ENCODE assay signal across 12 cellular contexts in the genomic region with DNA sequence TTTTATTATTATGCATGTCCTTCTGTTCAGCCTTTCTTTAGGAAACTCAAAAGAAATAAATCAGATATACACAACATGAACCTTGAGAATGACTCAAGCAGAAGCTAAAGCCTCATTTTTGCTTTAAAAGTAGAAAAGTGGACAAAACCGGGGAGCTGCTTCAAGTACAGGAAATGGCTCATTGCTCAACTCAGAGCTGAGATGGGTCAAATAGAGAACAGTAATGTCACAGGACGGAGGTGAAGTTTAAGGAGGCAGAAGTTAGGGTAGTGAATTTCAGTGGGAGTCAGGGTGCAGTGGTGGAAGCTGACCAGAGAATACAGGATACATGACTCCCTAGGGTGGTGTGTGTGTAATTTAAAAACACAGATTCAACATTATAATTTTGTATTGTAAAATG. TPM values are rescaled to one million over a fixed set of nuclear protein-coding genes. Genes with fewer than 3 reads are reported as not detected.
DNase-seq lines count a peak whose midpoint lies in the region; ATAC-seq lines count a peak whose summit lies in the region.
"Had no signal": no experiment of that assay in that cellular context is flagged by ENCODE, and none has a peak within 500 bp of the region (broad histone marks: within the 10 kb centered on the region; RNA-seq: fewer than 3 reads in every experiment).

No MANE protein-coding gene starts in this region.

- no peak for DNase-seq in activated CD8-positive, alpha-beta memory T cell treated with anti-CD3 and anti-CD28 coated beads, Interleukin-2, amount 10 ng/mL, durations not matched to agents 7 days and 5 days
- no peak for DNase-seq in activated CD8-positive, alpha-beta memory T cell treated with anti-CD3 and anti-CD28 coated beads, Interleukin-2, amount 50 U/mL, for 4 hours
- DNase-seq in NOMO-1 (lab: John Stamatoyannopoulos, UW; ENCODE audit: unreplicated experiment in 2 of 2) (peak; percentile 75 to 88), NCI-H2227 treated with DMSO at 0.1 percent for 48 hours (lab: John Stamatoyannopoulos, UW) (no peak)
- DNase-seq in stimulated activated naive CD4-positive, alpha-beta T cell treated with Interleukin-2 at 50 U/mL for 16 hours (lab: John Stamatoyannopoulos, UW) = no peak
- DNase-seq: activated B cell treated with CpG ODN at 0.5 μM for 24 hours, foreskin melanocyte, SW 1271 had no signal

- peaks cover 19% of the 10 kb centered on the region for H3K4me1 Mint-ChIP-seq in activated CD8-positive, alpha-beta memory T cell treated with anti-CD3 and anti-CD28 coated beads, Interleukin-2, amount 10 ng/mL, durations not matched to agents 7 days and 5 days
- H3K4me1 Mint-ChIP-seq in dendritic cell treated with granulocyte-macrophage colony-stimulating factor and Interleukin-4, amounts not matched to agents 40 ng/mL and 50 ng/mL, for 4 days (ENCODE audit: low read depth) = peaks cover 43% of the 10 kb centered on the region
- H3K4me1 Mint-ChIP-seq in stimulated activated memory B cell treated with anti-CD40 and anti-IgM and Interleukin-4, amounts not matched to agents 10 μg/mL and 1 μg/mL and 100 μg/mL, for 72 hours = peaks cover 27% of the 10 kb centered on the region

- intact Hi-C loops in dendritic cell treated with granulocyte-macrophage colony-stimulating factor and Interleukin-4, amounts not matched to agents 40 ng/mL and 50 ng/mL, for 4 days (cut with micrococcal nuclease) = no loop called here

- H3K9me3 Mint-ChIP-seq in activated CD8-positive, alpha-beta memory T cell treated with anti-CD3 and anti-CD28 coated beads, Interleukin-2, amount 10 ng/mL, durations not matched to agents 7 days and 5 days (ENCODE audit: low read depth) = no peaks in the 10 kb centered on the region
- H3K9me3 Mint-ChIP-seq in dendritic cell treated with granulocyte-macrophage colony-stimulating factor and Interleukin-4, amounts not matched to agents 40 ng/mL and 50 ng/mL, for 4 days = no peaks in the 10 kb centered on the region
- no peaks in the 10 kb centered on the region for H3K9me3 Mint-ChIP-seq in stimulated activated memory B cell treated with anti-CD40 and anti-IgM and Interleukin-4, amounts not matched to agents 10 μg/mL and 1 μg/mL and 100 μg/mL, for 72 hours
- H3K9me3 Mint-ChIP-seq: activated B cell treated with CpG ODN at 0.5 μM for 24 hours had no signal

- H3K27ac Mint-ChIP-seq in activated CD8-positive, alpha-beta memory T cell treated with anti-CD3 and anti-CD28 coated beads, Interleukin-2, amount 10 ng/mL, durations not matched to agents 7 days and 5 days = no peak overlapping the region
- peak overlapping the region; percentile 37 for H3K27ac Mint-ChIP-seq in dendritic cell treated with granulocyte-macrophage colony-stimulating factor and Interleukin-4, amounts not matched to agents 40 ng/mL and 50 ng/mL, for 4 days
- peak overlapping the region; percentile 44 for H3K27ac Mint-ChIP-seq in stimulated activated memory B cell treated with anti-CD40 and anti-IgM and Interleukin-4, amounts not matched to agents 10 μg/mL and 1 μg/mL and 100 μg/mL, for 72 hours
- H3K27ac Mint-ChIP-seq: activated B cell treated with CpG ODN at 0.5 μM for 24 hours had no signal

- no peaks in the 10 kb centered on the region for H3K36me3 Mint-ChIP-seq in activated CD8-positive, alpha-beta memory T cell treated with anti-CD3 and anti-CD28 coated beads, Interleukin-2, amount 10 ng/mL, durations not matched to agents 7 days and 5 days
- H3K36me3 Mint-ChIP-seq in dendritic cell treated with granulocyte-macrophage colony-stimulating factor and Interleukin-4, amounts not matched to agents 40 ng/mL and 50 ng/mL, for 4 days (ENCODE audit: low read depth) = peaks cover 6% of the 10 kb centered on the region
- no peaks in the 10 kb centered on the region for H3K36me3 Mint-ChIP-seq in stimulated activated memory B cell treated with anti-CD40 and anti-IgM and Interleukin-4, amounts not matched to agents 10 μg/mL and 1 μg/mL and 100 μg/mL, for 72 hours

- H3K27me3 Mint-ChIP-seq in activated CD8-positive, alpha-beta memory T cell treated with anti-CD3 and anti-CD28 coated beads, Interleukin-2, amount 10 ng/mL, durations not matched to agents 7 days and 5 days = no peaks in the 10 kb centered on the region
- no peaks in the 10 kb centered on the region for H3K27me3 Mint-ChIP-seq in dendritic cell treated with granulocyte-macrophage colony-stimulating factor and Interleukin-4, amounts not matched to agents 40 ng/mL and 50 ng/mL, for 4 days
- no peaks in the 10 kb centered on the region for H3K27me3 Mint-ChIP-seq in stimulated activated memory B cell treated with anti-CD40 and anti-IgM and Interleukin-4, amounts not matched to agents 10 μg/mL and 1 μg/mL and 100 μg/mL, for 72 hours
- H3K27me3 Mint-ChIP-seq: activated B cell treated with CpG ODN at 0.5 μM for 24 hours had no signal

- CTCF ChIA-PET in activated CD8-positive, alpha-beta memory T cell treated with anti-CD3 and anti-CD28 coated beads, Interleukin-2, amount 10 ng/mL, durations not matched to agents 7 days and 5 days (lab: Charles Lee) = no interaction called here

- no peak overlapping the region for H3K4me3 Mint-ChIP-seq in activated CD8-positive, alpha-beta memory T cell treated with anti-CD3 and anti-CD28 coated beads, Interleukin-2, amount 10 ng/mL, durations not matched to agents 7 days and 5 days
- H3K4me3 Mint-ChIP-seq in dendritic cell treated with granulocyte-macrophage colony-stimulating factor and Interleukin-4, amounts not matched to agents 40 ng/mL and 50 ng/mL, for 4 days = no peak overlapping the region
- H3K4me3 Mint-ChIP-seq in stimulated activated memory B cell treated with anti-CD40 and anti-IgM and Interleukin-4, amounts not matched to agents 10 μg/mL and 1 μg/mL and 100 μg/mL, for 72 hours = no peak overlapping the region
- H3K4me3 Mint-ChIP-seq: activated B cell treated with CpG ODN at 0.5 μM for 24 hours had no signal

- ATAC-seq in activated CD8-positive, alpha-beta memory T cell treated with anti-CD3 and anti-CD28 coated beads, Interleukin-2, amount 10 ng/mL, durations not matched to agents 7 days and 5 days = peak; percentile 53
- no peak for ATAC-seq in stimulated activated memory B cell treated with anti-CD40 and anti-IgM and Interleukin-4, amounts not matched to agents 10 μg/mL and 1 μg/mL and 100 μg/mL, for 72 hours
- no peak for ATAC-seq in HG03097 (IDR thresholded peaks at IDR 0.05; ENCODE audit: low FRiP score, unreplicated experiment)
- ATAC-seq: A549 had no signal

RNA-seq across cellular contexts. Expression of a gene that starts 22.2 kb away (rescaled TPM):
- total RNA-seq in activated CD8-positive, alpha-beta memory T cell treated with anti-CD3 and anti-CD28 coated beads, Interleukin-2, amount 10 ng/mL, durations not matched to agents 7 days and 5 days = 10 to 100 TPM; 17.5 to 26.1 TPM

Comparison
In these comparisons a context has a peak if more than half of its experiments do, and no peak if none do; other contexts are left out.
1. DNase-seq: peak in NOMO-1 (2 of 2); none in activated CD8-positive, alpha-beta memory T cell treated with anti-CD3 and anti-CD28 coated beads, Interleukin-2, amount 10 ng/mL, durations not matched to agents 7 days and 5 days (single experiment), activated CD8-positive, alpha-beta memory T cell treated with anti-CD3 and anti-CD28 coated beads, Interleukin-2, amount 50 U/mL, for 4 hours (single experiment), stimulated activated naive CD4-positive, alpha-beta T cell treated with Interleukin-2 at 50 U/mL for 16 hours (single experiment) and NCI-H2227 treated with DMSO at 0.1 percent for 48 hours (single experiment).